ENCODE assay signal across 13 cellular contexts in the genomic region with DNA sequence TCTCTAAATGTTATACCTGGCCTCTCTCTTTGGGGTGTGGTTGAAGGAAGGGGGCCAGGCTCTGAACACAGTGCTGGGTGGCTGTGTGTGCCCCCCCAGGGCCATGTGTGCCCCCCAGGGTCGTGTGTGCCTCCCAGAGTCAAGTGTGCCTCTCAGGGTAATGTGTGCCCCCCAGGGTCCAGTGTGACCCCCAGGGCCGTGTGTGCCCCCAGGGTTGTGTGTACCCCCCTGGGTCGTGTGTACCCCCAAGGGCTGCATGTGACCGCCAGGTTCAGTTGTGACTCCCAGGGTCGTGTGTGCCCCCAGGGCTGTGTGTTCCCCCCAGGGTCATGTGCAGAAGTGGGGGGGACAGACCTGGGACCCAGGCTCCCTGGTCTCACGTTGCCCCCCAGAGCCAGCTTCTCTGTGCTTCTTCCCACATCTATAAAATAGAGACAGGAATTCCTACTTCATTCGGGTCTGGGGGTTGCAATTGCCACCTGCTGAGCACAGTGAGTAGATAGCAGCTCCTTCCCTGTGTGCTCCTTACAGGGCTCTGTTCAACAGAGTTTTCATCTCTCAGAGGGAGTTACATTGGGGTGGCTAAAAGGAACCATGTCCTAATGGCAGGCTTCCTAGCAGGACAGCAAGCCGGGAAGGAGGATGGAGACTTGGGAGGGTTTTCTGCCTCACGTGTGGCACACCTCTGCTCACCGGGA. TPM values are rescaled to one million over a fixed set of nuclear protein-coding genes. Genes with fewer than 3 reads are reported as not detected.
"Had no signal": no experiment of that assay in that cellular context is flagged by ENCODE, and none has a peak within 500 bp of the region (broad histone marks: within the 10 kb centered on the region; RNA-seq: fewer than 3 reads in every experiment).

No MANE protein-coding gene starts in this region.

- ATAC-seq: activated CD8-positive, alpha-beta T cell treated with anti-CD3 and anti-CD28 coated beads for 36 hours; foreskin keratinocyte had no signal

- H3K4me1 ChIP-seq: breast epithelium, foreskin keratinocyte had no signal

- H3K27ac ChIP-seq: foreskin keratinocyte, thyroid gland, VCaP had no signal

- DNase-seq: activated CD8-positive, alpha-beta memory T cell treated with anti-CD3 and anti-CD28 coated beads, Interleukin-2, amount 50 U/mL, for 48 hours; activated CD8-positive, alpha-beta T cell treated with anti-CD3 and anti-CD28 coated beads for 36 hours; activated naive CD8-positive, alpha-beta T cell treated with anti-CD3 and anti-CD28 coated beads, Interleukin-2, amount 10 ng/mL, durations not matched to agents 7 days and 5 days; aorta; foreskin keratinocyte; kidney; naive B cell; stimulated activated CD4-positive, alpha-beta T cell treated with anti-CD3 and anti-CD28 coated beads, Interleukin-4, amount 100 ng/mL, for 4 hours; T-helper 1 cell; thyroid gland had no signal

- H3K27me3 ChIP-seq: breast epithelium, foreskin keratinocyte, thyroid gland had no signal

- H3K4me3 ChIP-seq: breast epithelium, thyroid gland had no signal

- FAIRE-seq: endometrium, kidney had no signal

- H3K9me3 ChIP-seq: thyroid gland had no signal

RNA-seq across cellular contexts. Expression of a gene that starts 40.7 kb away (rescaled TPM):
- total RNA-seq: foreskin keratinocyte had no signal
